25 cellular contexts compared by ENCODE assay signal in genomic region chr4:153453455-153453854, GRCh38.
"Had no signal": no experiment of that assay in that cellular context is flagged by ENCODE, and none has a peak within 500 bp of the region (broad histone marks: within the 10 kb centered on the region; RNA-seq: fewer than 3 reads in every experiment).

No MANE protein-coding gene starts in this region.

- H3K27ac Mint-ChIP-seq: activated CD4-positive, alpha-beta T cell treated with anti-CD3 and anti-CD28 coated beads, Interleukin-2, amount 10 ng/mL, durations not matched to agents 7 days and 5 days; activated naive CD8-positive, alpha-beta T cell; mesothelial cell of epicardium; natural killer cell had no signal

- H3K27ac ChIP-seq: adrenal gland, ascending aorta, brain microvascular endothelial cell, hepatocyte, left ventricle myocardium inferior, psoas muscle, right atrium auricular region, transverse colon, vagina, WERI-Rb-1 had no signal

- H3K36me3 Mint-ChIP-seq: activated naive CD8-positive, alpha-beta T cell; mesothelial cell of epicardium; natural killer cell had no signal

- H3K9me3 ChIP-seq: adrenal gland, ascending aorta, left ventricle myocardium inferior, pancreas, psoas muscle, right atrium auricular region, transverse colon, vagina had no signal

- H3K4me3 ChIP-seq: adrenal gland, ascending aorta, hepatocyte, left ventricle myocardium inferior, pancreas, psoas muscle, right atrium auricular region, transverse colon, vagina had no signal

- H3K27me3 Mint-ChIP-seq: activated CD4-positive, alpha-beta T cell treated with anti-CD3 and anti-CD28 coated beads, Interleukin-2, amount 10 ng/mL, durations not matched to agents 7 days and 5 days; activated naive CD8-positive, alpha-beta T cell had no signal

- H3K36me3 ChIP-seq: adrenal gland, ascending aorta, brain microvascular endothelial cell, left ventricle myocardium inferior, pancreas, right atrium auricular region, transverse colon, vagina, WERI-Rb-1 had no signal

- ATAC-seq: natural killer cell; psoas muscle; stimulated activated naive CD8-positive, alpha-beta T cell treated with anti-CD3 and anti-CD28 coated beads, Interleukin-15, Interleukin-2, amounts not matched to agents 100 U/mL and 50 U/mL, for 24 hours had no signal

- H3K9me3 Mint-ChIP-seq: activated CD4-positive, alpha-beta T cell treated with anti-CD3 and anti-CD28 coated beads, Interleukin-2, amount 10 ng/mL, durations not matched to agents 7 days and 5 days; natural killer cell had no signal

- H3K4me3 Mint-ChIP-seq: activated CD4-positive, alpha-beta T cell treated with anti-CD3 and anti-CD28 coated beads, Interleukin-2, amount 10 ng/mL, durations not matched to agents 7 days and 5 days; activated naive CD8-positive, alpha-beta T cell; mesothelial cell of epicardium; natural killer cell had no signal

- H3K27me3 ChIP-seq: adrenal gland, ascending aorta, brain microvascular endothelial cell, hepatocyte, pancreas, right atrium auricular region, transverse colon, vagina had no signal

- DNase-seq: activated CD4-positive, alpha-beta T cell treated with anti-CD3 and anti-CD28 coated beads, Interleukin-2, amount 10 ng/mL, durations not matched to agents 7 days and 5 days; activated CD4-positive, CD25-positive, alpha-beta regulatory T cell treated with anti-CD3 and anti-CD28 coated beads, Interleukin-2, amount 50 U/mL, for 72 hours; activated gamma-delta T cell treated with Interleukin-2 at 50 U/mL for 16 hours; activated T-cell treated with anti-CD3 and anti-CD28 coated beads, Interleukin-2, amount 50 U/mL, for 1 hour; adrenal gland; brain microvascular endothelial cell; central memory CD4-positive, alpha-beta T cell; dermis blood vessel endothelial cell; effector CD8-positive, alpha-beta T cell; foreskin melanocyte; left ventricle myocardium inferior; mammary epithelial cell; natural killer cell; psoas muscle; stimulated activated CD4-positive, alpha-beta T cell treated with anti-CD3 and anti-CD28 coated beads, Interleukin-4, amount 100 ng/mL, for 24 hours; stimulated activated naive CD8-positive, alpha-beta T cell treated with anti-CD3 and anti-CD28 coated beads, Interleukin-15, Interleukin-2, amounts not matched to agents 100 U/mL and 50 U/mL, for 24 hours; transverse colon; WERI-Rb-1 had no signal

- H3K4me1 ChIP-seq: adrenal gland, right atrium auricular region, vagina had no signal
